Comparison of ENCODE assay signal across 9 cellular contexts in the genomic region with DNA sequence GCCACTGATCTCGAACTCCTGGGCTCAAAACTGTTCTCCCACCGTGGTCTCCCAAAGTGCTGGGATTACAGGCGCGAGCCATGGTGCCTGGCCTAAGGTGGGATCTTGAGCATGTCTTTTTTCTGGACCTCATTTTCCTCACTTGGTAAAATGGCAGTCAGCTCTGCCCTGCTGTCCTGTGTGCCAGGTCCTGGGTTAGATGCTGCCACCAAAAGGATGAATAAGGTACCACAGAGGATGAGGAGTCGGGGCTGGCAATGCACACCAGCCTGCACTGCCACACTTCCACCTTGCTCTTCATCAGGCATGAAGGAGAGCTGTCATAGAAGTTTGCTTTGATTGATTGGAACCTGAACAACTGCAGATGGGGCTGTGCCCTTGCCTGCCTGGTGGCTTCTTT. TPM values are rescaled to one million over a fixed set of nuclear protein-coding genes. Genes with fewer than 3 reads are reported as not detected.
DNase-seq lines count a peak whose midpoint lies in the region; TF ChIP-seq lines count a peak whose summit lies in the region.
"Had no signal": no experiment of that assay in that cellular context is flagged by ENCODE, and none has a peak within 500 bp of the region (broad histone marks: within the 10 kb centered on the region; RNA-seq: fewer than 3 reads in every experiment).

No MANE protein-coding gene starts in this region.

- no peak overlapping the region for H3K27ac ChIP-seq in VCaP
- no peak overlapping the region for H3K27ac ChIP-seq in suprapubic skin

- no peaks in the 10 kb centered on the region for H3K4me1 ChIP-seq in BE2C
- H3K4me1 ChIP-seq in suprapubic skin, result peaks cover 40% of the 10 kb centered on the region

- TF ChIP-seq POLR2A in suprapubic skin (IDR thresholded peaks at IDR 0.05), result no peak

- H3K9me3 ChIP-seq in BE2C, result no peaks in the 10 kb centered on the region
- H3K9me3 ChIP-seq in suprapubic skin, result no peaks in the 10 kb centered on the region

- peak; percentile 37 for DNase-seq in BE2C
- peak; percentile 57 for DNase-seq in GM20000 (ENCODE audit: low spot score)
- peak; percentile 52 for DNase-seq in kidney tubule cell (ENCODE audit: low spot score)
- no peak for DNase-seq in cerebellar nuclear complex (lab: John Stamatoyannopoulos, UW)
- DNase-seq in NCI-H2081 treated with DMSO at 0.1 percent for 48 hours (lab: John Stamatoyannopoulos, UW), result no peak
- DNase-seq in suprapubic skin (ENCODE audit: low spot score in 2 of 2), result no peak
- DNase-seq in NOMO-1 treated with DMSO at 0.1 percent for 48 hours (lab: John Stamatoyannopoulos, UW; ENCODE audit: unreplicated experiment), result no peak

- H3K36me3 ChIP-seq in BE2C, result peaks cover 55% of the 10 kb centered on the region
- peaks cover 29% of the 10 kb centered on the region for H3K36me3 ChIP-seq in suprapubic skin

- peak; percentile 50 for TF ChIP-seq CTCF in BE2C (IDR thresholded peaks at IDR 0.05; ENCODE audit: low read depth, low read length)
- peak; percentile 48 for TF ChIP-seq CTCF in GM20000 (IDR thresholded peaks at IDR 0.05; ENCODE audit: extremely low read depth, missing control alignments)
- peak; percentile 35 for TF ChIP-seq CTCF in VCaP (conservative IDR thresholded peaks at IDR 0.05)
- peak in 1 of 2 donors; percentile 17 for TF ChIP-seq CTCF in suprapubic skin (IDR thresholded peaks at IDR 0.05)

- H3K27me3 ChIP-seq in BE2C, result no peaks in the 10 kb centered on the region
- no peaks in the 10 kb centered on the region for H3K27me3 ChIP-seq in suprapubic skin

- H3K4me3 ChIP-seq in BE2C (ENCODE audit: low read depth, low read length), result no peak overlapping the region
- no peak overlapping the region for H3K4me3 ChIP-seq in suprapubic skin
- H3K4me3 ChIP-seq: lung had no signal

- TF ChIP-seq EP300 in suprapubic skin (IDR thresholded peaks at IDR 0.05), result no peak

- WGBS in suprapubic skin, result 88% methylated on average over 5 of the region's 5 CpGs

RNA-seq across cellular contexts. Expression of a gene that starts 32.3 kb away (rescaled TPM):
- 205 TPM for polyA plus RNA-seq in BE2C (2012; ENCODE audit: insufficient read depth, insufficient read length, low read depth)
- 10 to 100 TPM; 67.4 to 81.9 (median 75.9) TPM for total RNA-seq in suprapubic skin

RNA-seq across cellular contexts. Expression of a gene that starts 32.7 kb away (rescaled TPM):
- polyA plus RNA-seq in BE2C (2012; ENCODE audit: insufficient read depth, insufficient read length, low read depth), result 125 TPM
- 10 to 100 TPM; 26.7 to 47.1 (median 36.9) TPM for total RNA-seq in suprapubic skin

RNA-seq across cellular contexts. Expression of a gene that starts 43.1 kb away (rescaled TPM):
- polyA plus RNA-seq in BE2C (2012; ENCODE audit: insufficient read depth, insufficient read length, low read depth), result 135 TPM
- 10 to 100 TPM; 18.5 to 32.7 (median 23.5) TPM for total RNA-seq in suprapubic skin

RNA-seq across cellular contexts. Expression of a gene that starts 54.6 kb away (rescaled TPM):
- polyA plus RNA-seq in BE2C (2012; ENCODE audit: insufficient read depth, insufficient read length, low read depth), result 21.6 TPM
- 10 to 100 TPM; 39.7 to 62.1 (median 58.4) TPM for total RNA-seq in suprapubic skin

RNA-seq across cellular contexts. Expression of a gene that starts 59.6 kb away (rescaled TPM):
- polyA plus RNA-seq in BE2C (2012; ENCODE audit: insufficient read depth, insufficient read length, low read depth), result 1.3 TPM
- total RNA-seq in suprapubic skin, result 1 to 10 TPM in 2 of 4 donors, under 1 TPM in 2; 0.40 to 2.6 (median 0.82) TPM

Comparison
In these comparisons a context has a peak if more than half of its experiments do, and no peak if none do; other contexts are left out.
1. DNase-seq: peak in BE2C (single experiment), GM20000 (single experiment) and kidney tubule cell (single experiment); none in cerebellar nuclear complex (0 of 2), NCI-H2081 treated with DMSO at 0.1 percent for 48 hours (single experiment), suprapubic skin (0 of 2) and NOMO-1 treated with DMSO at 0.1 percent for 48 hours (single experiment).